Comparison of ENCODE assay signal across 36 cellular contexts in genomic region chr14:93703941-93704340, GRCh38.
"Had no signal": no experiment of that assay in that cellular context is flagged by ENCODE, and none has a peak within 500 bp of the region (broad histone marks: within the 10 kb centered on the region; RNA-seq: fewer than 3 reads in every experiment).

No MANE protein-coding gene starts in this region.

- H3K36me3 ChIP-seq: adrenal gland, brain microvascular endothelial cell, breast epithelium had no signal

- H3K27ac ChIP-seq: adrenal gland, body of pancreas, brain microvascular endothelial cell, breast epithelium, VCaP had no signal

- H3K4me1 ChIP-seq: adrenal gland, body of pancreas, breast epithelium had no signal

- H3K4me3 Mint-ChIP-seq: activated B cell treated with CpG ODN at 0.5 μM for 24 hours; activated CD4-positive, alpha-beta memory T cell treated with anti-CD3 and anti-CD28 coated beads for 36 hours; activated CD4-positive, alpha-beta T cell treated with anti-CD3 and anti-CD28 coated beads, Interleukin-2, amount 10 ng/mL, durations not matched to agents 24 days and 14 days; activated CD8-positive, alpha-beta T cell treated with anti-CD3 and anti-CD28 coated beads for 36 hours; activated naive CD4-positive, alpha-beta T cell treated with anti-CD3 and anti-CD28 coated beads for 36 hours; activated naive CD8-positive, alpha-beta T cell treated with anti-CD3 and anti-CD28 coated beads for 36 hours; activated T-cell treated with anti-CD3 and anti-CD28 coated beads, Interleukin-2, amount 50 U/mL, for 4 hours; activated T-cell treated with anti-CD3 and anti-CD28 coated beads, Interleukin-2, amount 50 U/mL, for 72 hours; activated T-helper 1 cell treated with anti-CD3 and anti-CD28 coated beads, Interleukin-12 subunit alpha, Interleukin-12 subunit beta, Interleukin-2, Interleukin-4 antibody, amounts not matched to agents 30 ng/mL and 10 ng/mL and 1 ng/mL, durations not matched to agents 14 hours and 24 hours and 36 hours; activated T-helper 17 cell treated with anti-CD3 and anti-CD28 coated beads, Interleukin-2, amount 50 U/mL, for 72 hours; T-helper 1 cell treated with Interleukin-12 subunit alpha and Interleukin-12 subunit beta and Interleukin-4 antibody, amounts not matched to agents 30 μg/mL and 1 μg/mL, for 36 hours; T-helper 2 cell treated with Interferon-gamma antibody and Interleukin-4, amounts not matched to agents 5 μg/mL and 100 μg/mL, for 36 hours had no signal

- H3K36me3 Mint-ChIP-seq: activated CD4-positive, alpha-beta memory T cell treated with anti-CD3 and anti-CD28 coated beads for 36 hours; activated naive CD8-positive, alpha-beta T cell treated with anti-CD3 and anti-CD28 coated beads for 36 hours had no signal

- H3K9me3 Mint-ChIP-seq: T-helper 1 cell treated with Interleukin-12 subunit alpha and Interleukin-12 subunit beta and Interleukin-4 antibody, amounts not matched to agents 30 μg/mL and 1 μg/mL, for 36 hours; T-helper 2 cell treated with Interferon-gamma antibody and Interleukin-4, amounts not matched to agents 5 μg/mL and 100 μg/mL, for 36 hours had no signal

- DNase-seq: activated B cell treated with CpG ODN at 0.5 μM for 24 hours; activated CD4-positive, alpha-beta memory T cell treated with anti-CD3 and anti-CD28 coated beads for 36 hours; activated CD4-positive, alpha-beta T cell treated with anti-CD3 and anti-CD28 coated beads for 4 hours; activated CD4-positive, alpha-beta T cell treated with anti-CD3 and anti-CD28 coated beads, Interleukin-2, amount 10 ng/mL, durations not matched to agents 24 days and 14 days; activated CD4-positive, alpha-beta T cell treated with anti-CD3 and anti-CD28 coated beads, Interleukin-2, amount 50 U/mL, for 1 hour; activated CD4-positive, alpha-beta T cell treated with anti-CD3 and anti-CD28 coated beads, Interleukin-2, amount 50 U/mL, for 4 hours; activated CD4-positive, CD25-positive, alpha-beta regulatory T cell treated with anti-CD3 and anti-CD28 coated beads, Interleukin-2, amount 50 U/mL, for 72 hours; activated CD8-positive, alpha-beta memory T cell treated with anti-CD3 and anti-CD28 coated beads, Interleukin-2, amount 50 U/mL, for 4 hours; activated CD8-positive, alpha-beta T cell treated with anti-CD3 and anti-CD28 coated beads for 36 hours; activated effector memory CD4-positive, alpha-beta T cell treated with anti-CD3 and anti-CD28 coated beads, Interleukin-2, amount 50 U/mL, for 16 hours; activated gamma-delta T cell treated with Interleukin-2 at 50 U/mL for 16 hours; activated naive CD4-positive, alpha-beta T cell; activated naive CD4-positive, alpha-beta T cell treated with anti-CD3 and anti-CD28 coated beads for 36 hours; activated naive CD4-positive, alpha-beta T cell treated with anti-CD3 and anti-CD28 coated beads, Interleukin-2, amount 50 U/mL, for 16 hours; activated naive CD8-positive, alpha-beta T cell treated with anti-CD3 and anti-CD28 coated beads for 36 hours; activated T-cell treated with anti-CD3 and anti-CD28 coated beads for 4 hours; activated T-cell treated with anti-CD3 and anti-CD28 coated beads, Interleukin-2, amount 50 U/mL, for 1 hour; activated T-cell treated with anti-CD3 and anti-CD28 coated beads, Interleukin-2, amount 50 U/mL, for 4 hours; activated T-cell treated with anti-CD3 and anti-CD28 coated beads, Interleukin-2, amount 50 U/mL, for 72 hours; amniotic stem cell; aorta; body of pancreas; brain microvascular endothelial cell; central memory CD4-positive, alpha-beta T cell; SW 1271; T-helper 1 cell; T-helper 2 cell; T-helper 9 cell had no signal

- H3K4me3 ChIP-seq: adrenal gland, body of pancreas, breast epithelium had no signal

- H3K9me3 ChIP-seq: adrenal gland, body of pancreas had no signal

- H3K4me1 Mint-ChIP-seq: activated B cell treated with CpG ODN at 0.5 μM for 24 hours; activated CD4-positive, alpha-beta T cell treated with anti-CD3 and anti-CD28 coated beads, Interleukin-2, amount 10 ng/mL, durations not matched to agents 24 days and 14 days; activated naive CD8-positive, alpha-beta T cell treated with anti-CD3 and anti-CD28 coated beads for 36 hours; activated T-helper 17 cell treated with anti-CD3 and anti-CD28 coated beads, Interleukin-2, amount 50 U/mL, for 72 hours had no signal

- H3K27ac Mint-ChIP-seq: activated B cell treated with CpG ODN at 0.5 μM for 24 hours; activated CD4-positive, alpha-beta memory T cell treated with anti-CD3 and anti-CD28 coated beads for 36 hours; activated CD4-positive, alpha-beta T cell treated with anti-CD3 and anti-CD28 coated beads, Interleukin-2, amount 10 ng/mL, durations not matched to agents 24 days and 14 days; activated CD8-positive, alpha-beta T cell treated with anti-CD3 and anti-CD28 coated beads for 36 hours; activated naive CD4-positive, alpha-beta T cell treated with anti-CD3 and anti-CD28 coated beads for 36 hours; activated naive CD4-positive, alpha-beta T cell treated with anti-CD3 and anti-CD28 coated beads, Interleukin-2, amount 50 U/mL, for 72 hours; activated naive CD8-positive, alpha-beta T cell treated with anti-CD3 and anti-CD28 coated beads for 36 hours; activated T-cell treated with anti-CD3 and anti-CD28 coated beads, Interleukin-2, amount 50 U/mL, for 72 hours; activated T-helper 1 cell treated with anti-CD3 and anti-CD28 coated beads, Interleukin-12 subunit alpha, Interleukin-12 subunit beta, Interleukin-2, Interleukin-4 antibody, amounts not matched to agents 30 ng/mL and 10 ng/mL and 1 ng/mL, durations not matched to agents 14 hours and 24 hours and 36 hours; activated T-helper 17 cell treated with anti-CD3 and anti-CD28 coated beads, Interleukin-2, amount 50 U/mL, for 72 hours; T-helper 1 cell treated with Interleukin-12 subunit alpha and Interleukin-12 subunit beta and Interleukin-4 antibody, amounts not matched to agents 30 μg/mL and 1 μg/mL, for 36 hours; T-helper 2 cell treated with Interferon-gamma antibody and Interleukin-4, amounts not matched to agents 5 μg/mL and 100 μg/mL, for 36 hours had no signal

- H3K27me3 ChIP-seq: adrenal gland, body of pancreas, brain microvascular endothelial cell, breast epithelium had no signal
